8 cellular contexts compared by ENCODE assay signal in the genomic region with DNA sequence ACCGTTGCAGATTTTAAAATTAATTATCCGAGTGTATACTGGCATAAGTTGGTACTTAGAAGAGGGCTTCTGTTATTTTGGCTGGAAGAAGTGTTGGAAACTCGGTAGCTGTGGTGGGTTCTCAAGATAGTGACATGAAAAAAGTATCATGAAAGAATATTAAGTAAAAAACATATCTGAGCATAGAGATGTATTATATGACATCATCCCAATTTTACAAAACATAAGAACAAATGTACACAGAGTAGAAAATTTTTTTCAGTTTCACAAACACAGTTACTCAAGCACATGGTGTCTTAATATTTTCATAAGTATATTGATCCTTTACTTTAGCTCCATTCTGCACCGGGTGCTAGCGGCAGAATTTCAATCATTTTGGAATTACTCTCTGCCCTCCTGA. TPM values are rescaled to one million over a fixed set of nuclear protein-coding genes. Genes with fewer than 3 reads are reported as not detected.
DNase-seq lines count a peak whose midpoint lies in the region; ATAC-seq, FAIRE-seq and TF ChIP-seq lines count a peak whose summit lies in the region.

No MANE protein-coding gene starts in this region.

- H3K4me2 ChIP-seq in MM.1S (ENCODE audit: low read depth, low read length): peak overlapping the region; percentile 57

- peak overlapping the region; percentile 74 for H3K9ac ChIP-seq in MM.1S (ENCODE audit: low read length)

- peak overlapping the region; percentile 99 to 100 for H3K27ac Mint-ChIP-seq in natural killer cell treated with Interleukin-12 subunit alpha and Interleukin-12 subunit beta and Interleukin-15 and Interleukin-18, amount 100 ng/mL, for 72 hours

- no peaks in the 10 kb centered on the region for H3K9me2 ChIP-seq in MM.1S (replicated peaks; ENCODE audit: insufficient read depth, low read length)

- peaks cover 52% of the 10 kb centered on the region for H3K79me2 ChIP-seq in MM.1S (ENCODE audit: low read length)

- H3K4me3 ChIP-seq in AG10803 (ENCODE audit: low read length) (peak overlapping the region; percentile 70), MM.1S (ENCODE audit: low read length) (peak overlapping the region; percentile 74)

- H3K27me3 Mint-ChIP-seq in natural killer cell treated with Interleukin-12 subunit alpha and Interleukin-12 subunit beta and Interleukin-15 and Interleukin-18, amount 100 ng/mL, for 72 hours: no peaks in the 10 kb centered on the region

- peaks cover 42% of the 10 kb centered on the region for H3F3A ChIP-seq in MM.1S (ENCODE audit: insufficient read depth, low read length)

- peaks cover 35% of the 10 kb centered on the region for H3K4me1 ChIP-seq in MM.1S (ENCODE audit: low read length)

- H3K27me3 ChIP-seq in MM.1S (replicated peaks; ENCODE audit: insufficient read depth, low read length): no peaks in the 10 kb centered on the region

- peak; percentile 24 for FAIRE-seq in colon (lab: Jason Lieb, UNC)

- no peak for DNase-seq in AG10803 (ENCODE audit: low read depth)
- peak; percentile 34 for DNase-seq in MM.1S
- DNase-seq in natural killer cell treated with Interleukin-12 subunit alpha and Interleukin-12 subunit beta and Interleukin-15 and Interleukin-18, amount 100 ng/mL, for 72 hours (ENCODE audit: low spot score): no peak
- DNase-seq in kidney glomerular epithelial cell (lab: John Stamatoyannopoulos, UW): no peak
- DNase-seq in HPDE6-E6E7 (ENCODE audit: extremely low spot score): no peak
- no peak for DNase-seq in SKM-1 (lab: John Stamatoyannopoulos, UW; ENCODE audit: unreplicated experiment)
- DNase-seq in NCI-H446 treated with DMSO at 0.1 percent for 48 hours (lab: John Stamatoyannopoulos, UW): no peak

- peak overlapping the region; percentile 95 for H3K4me3 Mint-ChIP-seq in natural killer cell treated with Interleukin-12 subunit alpha and Interleukin-12 subunit beta and Interleukin-15 and Interleukin-18, amount 100 ng/mL, for 72 hours

- peaks cover 45% of the 10 kb centered on the region for H3K36me3 Mint-ChIP-seq in natural killer cell treated with Interleukin-12 subunit alpha and Interleukin-12 subunit beta and Interleukin-15 and Interleukin-18, amount 100 ng/mL, for 72 hours

- H3K9me3 ChIP-seq in MM.1S (replicated peaks; ENCODE audit: insufficient read depth, low read length): no peaks in the 10 kb centered on the region

- peak overlapping the region; percentile 76 for H3K27ac ChIP-seq in MM.1S (ENCODE audit: low read length)

- 0 out of 2 replicates have a peak overlapping the region, but pooled peaks have one; percentile 54 for H2AFZ ChIP-seq in MM.1S (ENCODE audit: low read length)

- no peak for ATAC-seq in natural killer cell treated with Interleukin-12 subunit alpha and Interleukin-12 subunit beta and Interleukin-15 and Interleukin-18, amount 100 ng/mL, for 72 hours

- H3K36me3 ChIP-seq in MM.1S (replicated peaks; ENCODE audit: insufficient read depth, low read length): peaks cover 16% of the 10 kb centered on the region

- no peak for TF ChIP-seq CTCF in AG10803 (conservative IDR thresholded peaks at IDR 0.05; ENCODE audit: low read length)
- TF ChIP-seq CTCF in MM.1S (IDR thresholded peaks at IDR 0.05; ENCODE audit: low read length): no peak

- H3K9me3 Mint-ChIP-seq in natural killer cell treated with Interleukin-12 subunit alpha and Interleukin-12 subunit beta and Interleukin-15 and Interleukin-18, amount 100 ng/mL, for 72 hours: peaks cover 3% of the 10 kb centered on the region

- no peaks in the 10 kb centered on the region for H4K20me1 ChIP-seq in MM.1S (ENCODE audit: insufficient read depth, low read length)

- H3K4me1 Mint-ChIP-seq in natural killer cell treated with Interleukin-12 subunit alpha and Interleukin-12 subunit beta and Interleukin-15 and Interleukin-18, amount 100 ng/mL, for 72 hours (ENCODE audit: low read depth in 2 of 2): peaks cover 71 to 77% of the 10 kb centered on the region in 2 donors

RNA-seq across cellular contexts. Expression of a gene that starts 0.7 kb away (rescaled TPM):
- 100 to 1,000 TPM; 186 to 228 TPM for total RNA-seq in natural killer cell treated with Interleukin-12 subunit alpha and Interleukin-12 subunit beta and Interleukin-15 and Interleukin-18, amount 100 ng/mL, for 72 hours
